12 cellular contexts compared by ENCODE assay signal in genomic region chr10:119477444-119477843, GRCh38.
DNase-seq lines count a peak whose midpoint lies in the region; ATAC-seq, FAIRE-seq and TF ChIP-seq lines count a peak whose summit lies in the region.
"Had no signal": no experiment of that assay in that cellular context is flagged by ENCODE, and none has a peak within 500 bp of the region (broad histone marks: within the 10 kb centered on the region; RNA-seq: fewer than 3 reads in every experiment).

No MANE protein-coding gene starts in this region.

- no peak overlapping the region for H3K9ac ChIP-seq in OCI-LY3 (ENCODE audit: low read length)
- H3K9ac ChIP-seq in mesendoderm (ENCODE audit: low read length) = no peak overlapping the region

- no peak overlapping the region for H3K18ac ChIP-seq in mesendoderm (ENCODE audit: low read length)

- no peak overlapping the region for H2AK5ac ChIP-seq in mesendoderm (ENCODE audit: low read length)

- H3K4ac ChIP-seq in mesendoderm (ENCODE audit: low read depth, low read length) = no peak overlapping the region

- H3K4me3 ChIP-seq in OCI-LY3 (ENCODE audit: low read length) (peak overlapping the region; percentile 49; the same call in 1 of the 2 replicates), mesendoderm (ENCODE audit: low read length) (no peak overlapping the region)

- no peak overlapping the region for H4K8ac ChIP-seq in mesendoderm (ENCODE audit: low read depth, low read length)

- H4K5ac ChIP-seq in mesendoderm (ENCODE audit: low read length) = no peak overlapping the region

- H2BK120ac ChIP-seq in mesendoderm (ENCODE audit: low read depth, low read length) = no peak overlapping the region

- no peaks in the 10 kb centered on the region for H3K79me1 ChIP-seq in mesendoderm (ENCODE audit: low read length)

- WGBS in mesendoderm (ENCODE audit: extremely low coverage, insufficient coverage, low lambda C conversion rate) = no CpG with 5 or more reads among the region's 3 CpGs

- peak; percentile 53 for TF ChIP-seq POLR2A in GM12892 (IDR thresholded peaks at IDR 0.05; ENCODE audit: low read depth, low read length)

- no peaks in the 10 kb centered on the region for H4K20me1 ChIP-seq in OCI-LY3 (ENCODE audit: insufficient read depth, low read length)

- H3K4me1 ChIP-seq in OCI-LY3 (ENCODE audit: low read length) = peaks cover 27% of the 10 kb centered on the region
- H3K4me1 ChIP-seq in mesendoderm (ENCODE audit: control insufficient read depth, low read depth, low read length) = no peaks in the 10 kb centered on the region

- no peak overlapping the region for H3K27ac ChIP-seq in OCI-LY3 (ENCODE audit: low read length)
- H3K27ac ChIP-seq in mesendoderm (ENCODE audit: low read depth, low read length) = no peak overlapping the region
- H3K27ac ChIP-seq: RWPE1 had no signal

- H2AFZ ChIP-seq in OCI-LY3 (ENCODE audit: low read depth, low read length) = no peak overlapping the region

- no peak overlapping the region for H3K56ac ChIP-seq in mesendoderm (ENCODE audit: low read length)

- H2BK5ac ChIP-seq in mesendoderm (ENCODE audit: low read length) = no peak overlapping the region

- H3K9me3 ChIP-seq in OCI-LY3 (ENCODE audit: insufficient read depth, low read length) = no peaks in the 10 kb centered on the region

- H3K36me3 ChIP-seq in OCI-LY3 (replicated peaks; ENCODE audit: low read depth, low read length) (no peaks in the 10 kb centered on the region), mesendoderm (ENCODE audit: control insufficient read depth, insufficient read depth, low read length) (no peaks in the 10 kb centered on the region)

- no peak overlapping the region for H2BK15ac ChIP-seq in mesendoderm (replicated peaks; ENCODE audit: low read depth)

- no peak for DNase-seq in GM12892 (ENCODE audit: insufficient read length)
- DNase-seq in stimulated activated CD8-positive, alpha-beta memory T cell treated with anti-CD3 and anti-CD28 coated beads, Interleukin-4, amount 100 ng/mL, for 48 hours = no peak
- no peak for DNase-seq in mesendoderm
- no peak for DNase-seq in kidney glomerular epithelial cell (lab: John Stamatoyannopoulos, UW)
- DNase-seq in GM03348 (ENCODE audit: low spot score) = no peak
- DNase-seq: DMS153, H7, NCI-H1048 had no signal

- no peak for TF ChIP-seq CTCF in OCI-LY3 (IDR thresholded peaks at IDR 0.05; ENCODE audit: low read depth, low read length)

- ATAC-seq in GM19438 (IDR thresholded peaks at IDR 0.05; ENCODE audit: low read depth, unreplicated experiment) (peak; percentile 45), HG02970 (IDR thresholded peaks at IDR 0.05; ENCODE audit: low FRiP score, unreplicated experiment) (peak; percentile 44)

- H3K4me2 ChIP-seq in OCI-LY3 (ENCODE audit: low read length) = peak overlapping the region; percentile 67
- no peak overlapping the region for H3K4me2 ChIP-seq in mesendoderm (ENCODE audit: low read length)

- H3K27me3 ChIP-seq in OCI-LY3 (ENCODE audit: low read depth, low read length) = peaks cover 16% of the 10 kb centered on the region; the same call in 1 of the 2 replicates
- H3K27me3 ChIP-seq in mesendoderm (ENCODE audit: insufficient read depth, low read length, poor library complexity) = peaks cover 6% of the 10 kb centered on the region

- peak; percentile 93 for FAIRE-seq in GM12892 (lab: Jason Lieb, UNC)

- H3K79me2 ChIP-seq in OCI-LY3 (ENCODE audit: low read length) (no peaks in the 10 kb centered on the region), mesendoderm (ENCODE audit: control insufficient read depth, insufficient read depth, low read length) (no peaks in the 10 kb centered on the region)

- no peak overlapping the region for H3K23ac ChIP-seq in mesendoderm (ENCODE audit: low read length)
